In the genomic region with DNA sequence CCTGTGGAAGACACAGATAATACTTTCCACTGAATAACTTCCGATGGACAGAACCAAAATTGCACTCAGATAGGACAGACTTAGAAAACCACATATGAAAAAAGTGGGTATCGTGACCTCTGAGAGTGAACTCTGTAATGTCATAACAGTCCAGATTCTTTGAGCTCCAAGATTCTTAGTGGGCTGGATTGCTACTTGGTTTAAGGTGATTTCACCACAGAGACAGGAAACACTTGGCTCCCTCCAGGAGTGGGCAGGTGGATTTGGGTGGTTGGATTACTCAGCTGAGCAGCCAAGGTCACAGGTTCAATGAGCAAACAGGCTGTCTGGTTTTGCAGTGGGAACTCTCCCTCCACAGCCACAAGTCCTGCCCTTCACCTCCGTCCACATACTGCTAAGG, we compare ENCODE assay signal across 13 cellular contexts.
DNase-seq lines count a peak whose midpoint lies in the region; ATAC-seq and TF ChIP-seq lines count a peak whose summit lies in the region.
"Had no signal": no experiment of that assay in that cellular context is flagged by ENCODE, and none has a peak within 500 bp of the region (broad histone marks: within the 10 kb centered on the region; RNA-seq: fewer than 3 reads in every experiment).

No MANE protein-coding gene starts in this region.

- H3K4me3 ChIP-seq in mammary epithelial cell (replicated peaks in 1 of 3; ENCODE audit: insufficient read depth in 1 of 3, low read depth in 2 of 3, low read length in 3 of 3) (no peak overlapping the region), lower lobe of right lung (no peak overlapping the region), thyroid gland (replicated peaks in 1 of 3) (no peak overlapping the region)

- CTCF ChIA-PET in mammary epithelial cell (lab: Charles Lee; ENCODE audit: low non-redundant PET) = no interaction called here

- H4K20me1 ChIP-seq in mammary epithelial cell (ENCODE audit: insufficient read depth, low read length) = no peaks in the 10 kb centered on the region

- in situ Hi-C loops in mammary epithelial cell (cut with MboI; ENCODE audit: low sequenced_read_pairs in 2 of 2) = no loop called here

- dilution Hi-C loops in mammary epithelial cell (cut with HindIII; ENCODE audit: low sequenced_read_pairs) = no loop called here

- no peak overlapping the region for H3K9ac ChIP-seq in mammary epithelial cell (ENCODE audit: insufficient read depth, low read length)

- TF ChIP-seq CTCF in mammary epithelial cell (conservative IDR thresholded peaks at IDR 0.05 in 1 of 2, IDR thresholded peaks at IDR 0.05 in 1 of 2; ENCODE audit: extremely low read depth in 1 of 2, insufficient read depth in 1 of 2, low read depth in 1 of 2, low read length in 2 of 2) = no peak
- TF ChIP-seq CTCF in lower lobe of right lung (IDR thresholded peaks at IDR 0.05) = no peak
- no peak for TF ChIP-seq CTCF in thyroid gland (IDR thresholded peaks at IDR 0.05)

- peaks cover 1% of the 10 kb centered on the region for H3K9me3 ChIP-seq in mammary epithelial cell (replicated peaks; ENCODE audit: insufficient read depth, low read length)
- no peaks in the 10 kb centered on the region for H3K9me3 ChIP-seq in lower lobe of right lung
- H3K9me3 ChIP-seq in thyroid gland = no peaks in the 10 kb centered on the region

- H3K36me3 ChIP-seq in mammary epithelial cell (ENCODE audit: insufficient read depth, low read length) = peaks cover 26% of the 10 kb centered on the region
- H3K36me3 ChIP-seq in lower lobe of right lung = peaks cover 42% of the 10 kb centered on the region
- H3K36me3 ChIP-seq in thyroid gland = no peaks in the 10 kb centered on the region

- no peak overlapping the region for H3K4me2 ChIP-seq in mammary epithelial cell (ENCODE audit: insufficient read depth, low read depth, low read length)

- H3K79me2 ChIP-seq in mammary epithelial cell (ENCODE audit: insufficient read depth, low read length) = peaks cover 8% of the 10 kb centered on the region

- peak in 1 of 2 donors; percentile 26 for TF ChIP-seq POLR2A in thyroid gland (IDR thresholded peaks at IDR 0.05)

- peak; percentile 30 for DNase-seq in stimulated activated CD4-positive, alpha-beta T cell treated with anti-CD3 and anti-CD28 coated beads, Interleukin-15, amount 100 ng/mL, for 24 hours
- DNase-seq in stimulated activated CD4-positive, alpha-beta T cell treated with anti-CD3 and anti-CD28 coated beads, Interleukin-2, amount 100 ng/mL, for 24 hours = no peak
- DNase-seq in mammary epithelial cell (peak; percentile 47), lower lobe of right lung (no peak), thyroid gland (peak; percentile 82 to 85), NCI-H1436 treated with DMSO at 0.1 percent for 48 hours (lab: John Stamatoyannopoulos, UW) (no peak), HT-29 (ENCODE audit: low spot score) (no peak), DMS79 (lab: John Stamatoyannopoulos, UW) (no peak)
- DNase-seq: activated effector memory CD4-positive, alpha-beta T cell treated with Interleukin-2 at 50 U/mL for 16 hours; mesendoderm; NCI-H1092 treated with DMSO at 0.1 percent for 48 hours; NCI-H446; SIG-M5 had no signal

- peak; percentile 56 to 83 for ATAC-seq in lower lobe of right lung

- H3K27me3 ChIP-seq in mammary epithelial cell (ENCODE audit: insufficient read depth, low read length) (no peaks in the 10 kb centered on the region), lower lobe of right lung (ENCODE audit: low read depth) (no peaks in the 10 kb centered on the region), thyroid gland (no peaks in the 10 kb centered on the region)

- no peak overlapping the region for H3K27ac ChIP-seq in mammary epithelial cell (ENCODE audit: insufficient read depth, low read depth, low read length)
- no peak overlapping the region for H3K27ac ChIP-seq in lower lobe of right lung
- H3K27ac ChIP-seq in thyroid gland = peak overlapping the region; percentile 70 to 78 (median 70)

- H3K4me1 ChIP-seq in mammary epithelial cell (ENCODE audit: insufficient read depth, low read length) (peaks cover 18% of the 10 kb centered on the region), lower lobe of right lung (peaks cover 26% of the 10 kb centered on the region), thyroid gland (peaks cover 31 to 53% of the 10 kb centered on the region in 2 donors)

- WGBS in mammary epithelial cell (ENCODE audit: low coverage, missing lambda C conversion rate) = 89% methylated on average over 3 of the region's 3 CpGs
- 51 to 63% methylated on average over 3 of the region's 3 CpGs for WGBS in thyroid gland, 2 donors

- BruUV-seq in mammary epithelial cell (replicated peaks; lab: Mats Ljungman, UMichigan) = no TSS peak

- no peak overlapping the region for H2AFZ ChIP-seq in mammary epithelial cell (ENCODE audit: low read depth, low read length)

- intact Hi-C loops in mammary epithelial cell (cut with micrococcal nuclease) (no loop called here), lower lobe of right lung (cut with DNase I) (no loop called here), thyroid gland (cut with DNase I) (no loop called here)

Comparison
In these comparisons a context has a peak if more than half of its experiments do, and no peak if none do; other contexts are left out.
1. DNase-seq: peak in stimulated activated CD4-positive, alpha-beta T cell treated with anti-CD3 and anti-CD28 coated beads, Interleukin-15, amount 100 ng/mL, for 24 hours (single experiment), mammary epithelial cell (single experiment) and thyroid gland (2 of 2); none in stimulated activated CD4-positive, alpha-beta T cell treated with anti-CD3 and anti-CD28 coated beads, Interleukin-2, amount 100 ng/mL, for 24 hours (0 of 2), lower lobe of right lung (single experiment), NCI-H1436 treated with DMSO at 0.1 percent for 48 hours (single experiment), HT-29 (single experiment) and DMS79 (single experiment).
2. H3K27ac ChIP-seq: peak in thyroid gland (3 of 3); none in mammary epithelial cell (single experiment) and lower lobe of right lung (single experiment).